Comparison of ENCODE assay signal across 8 cellular contexts in genomic region chr1:69567847-69568434, GRCh38. TPM values are rescaled to one million over a fixed set of nuclear protein-coding genes. Genes with fewer than 3 reads are reported as not detected.
DNase-seq lines count a peak whose midpoint lies in the region; ATAC-seq and TF ChIP-seq lines count a peak whose summit lies in the region.

Gene LRRC7, plus strand, starts transcription at chr1:69567922. Its CDS starts 718 bp downstream, at chr1:69568640.

- H3K36me3 Mint-ChIP-seq in mesothelial cell of epicardium, result no peaks in the 10 kb centered on the region

- peaks cover 26% of the 10 kb centered on the region for H3K4me1 Mint-ChIP-seq in mesothelial cell of epicardium

- H3K27ac ChIP-seq in esophagus (ENCODE audit: low read depth in 2 of 2, low read length in 1 of 2) (peak within 1 kb of the TSS in 1 of 2 donors; percentile 33), urinary bladder (ENCODE audit: low read depth) (no peak within 1 kb of the TSS)

- H3K4me1 ChIP-seq in ES-I3 (ENCODE audit: insufficient read depth, low read length) (no peaks in the 10 kb centered on the region), esophagus (ENCODE audit: control insufficient read depth in 2 of 2, insufficient read depth in 2 of 2, low read length in 1 of 2) (peaks cover 0 to 6% of the 10 kb centered on the region in 2 donors), urinary bladder (ENCODE audit: insufficient read depth) (no peaks in the 10 kb centered on the region)

- WGBS in esophagus, 2 donors, result 1 to 2% methylated on average over 43 to 57 of the region's 57 CpGs
- under 1% methylated on average over 57 of the region's 57 CpGs for WGBS in urinary bladder

- no peaks in the 10 kb centered on the region for H3K9me3 ChIP-seq in ES-I3 (ENCODE audit: control insufficient read depth, insufficient read depth, low read length)
- no peaks in the 10 kb centered on the region for H3K9me3 ChIP-seq in esophagus (ENCODE audit: control insufficient read depth in 2 of 2, insufficient read depth in 1 of 2, low read depth in 1 of 2, low read length in 1 of 2)

- H3K27ac Mint-ChIP-seq in mesothelial cell of epicardium, result peak within 1 kb of the TSS; percentile 25

- peaks cover 82% of the 10 kb centered on the region for H3K27me3 Mint-ChIP-seq in mesothelial cell of epicardium (ENCODE audit: low read depth)

- DNase-seq in mesothelial cell of epicardium (ENCODE audit: low spot score in 2 of 2, unreplicated experiment in 2 of 2) (peak; percentile 27 to 45), MV-4-11 (lab: John Stamatoyannopoulos, UW) (no peak)

- H3K4me3 Mint-ChIP-seq in mesothelial cell of epicardium, result peak within 1 kb of the TSS; percentile 74

- peak within 1 kb of the TSS; percentile 57; the same call in 1 of the 2 replicates for H3K9ac ChIP-seq in ES-I3 (ENCODE audit: low read depth, low read length)

- no peaks in the 10 kb centered on the region for H3K27me3 ChIP-seq in esophagus (ENCODE audit: control insufficient read depth in 1 of 2, insufficient read depth in 2 of 2, low read length in 2 of 2)

- H3K36me3 ChIP-seq in ES-I3 (ENCODE audit: insufficient read depth, low read length) (no peaks in the 10 kb centered on the region), esophagus (ENCODE audit: control insufficient read depth in 2 of 2, insufficient read depth in 2 of 2, low read length in 1 of 2) (no peaks in the 10 kb centered on the region), urinary bladder (ENCODE audit: insufficient read depth) (no peaks in the 10 kb centered on the region)

- ATAC-seq in HG03442 (IDR thresholded peaks at IDR 0.05; ENCODE audit: unreplicated experiment) (peak; percentile 21), SK-N-SH treated with all-trans-retinoic acid at 6 μM for 48 hours (peak; percentile 62), HG02798 (IDR thresholded peaks at IDR 0.05; ENCODE audit: poor library complexity, unreplicated experiment) (no peak)

- H3K9me3 Mint-ChIP-seq in mesothelial cell of epicardium, result no peaks in the 10 kb centered on the region

- H3K4me3 ChIP-seq in esophagus (ENCODE audit: low read depth in 1 of 2, low read length in 2 of 2), result peak within 1 kb of the TSS; percentile 54
- H3K4me3 ChIP-seq in urinary bladder (ENCODE audit: low read depth, low read length), result peak within 1 kb of the TSS; percentile 47

- no peak for TF ChIP-seq CTCF in mesothelial cell of epicardium (IDR thresholded peaks at IDR 0.05; ENCODE audit: unreplicated experiment)

TF ChIP-seq in SK-N-SH treated with all-trans-retinoic acid at 6 μM for 48 hours, 23 proteins besides CTCF, POLR2A, EP300 and RAD21:
- TF ChIP-seq TCF4 (CRISPR knock-in tag; IDR thresholded peaks at IDR 0.05; ENCODE audit: borderline replicate concordance) (no peak), TOX (CRISPR knock-in tag; IDR thresholded peaks at IDR 0.05; ENCODE audit: borderline replicate concordance) (no peak), GLIS3 (CRISPR knock-in tag; IDR thresholded peaks at IDR 0.05) (no peak), ISL1 (CRISPR knock-in tag; IDR thresholded peaks at IDR 0.05) (no peak), PPARA (CRISPR knock-in tag; IDR thresholded peaks at IDR 0.05; ENCODE audit: borderline replicate concordance) (no peak), ZFP30 (CRISPR knock-in tag; IDR thresholded peaks at IDR 0.05) (no peak), CSDC2 (CRISPR knock-in tag; IDR thresholded peaks at IDR 0.05) (no peak), TSHZ2 (CRISPR knock-in tag; IDR thresholded peaks at IDR 0.05) (no peak), SNAI2 (CRISPR knock-in tag; IDR thresholded peaks at IDR 0.05) (no peak), BACH2 (CRISPR knock-in tag; IDR thresholded peaks at IDR 0.05; ENCODE audit: borderline replicate concordance) (no peak), OSR1 (CRISPR knock-in tag; IDR thresholded peaks at IDR 0.05) (no peak), RARB (CRISPR knock-in tag; IDR thresholded peaks at IDR 0.05) (no peak), ESRRG (CRISPR knock-in tag; IDR thresholded peaks at IDR 0.05) (no peak), ZC3H10 (CRISPR knock-in tag; IDR thresholded peaks at IDR 0.05) (no peak), ZNF8 (CRISPR knock-in tag; IDR thresholded peaks at IDR 0.05) (no peak), POU6F1 (CRISPR knock-in tag; IDR thresholded peaks at IDR 0.05; ENCODE audit: borderline replicate concordance, low read depth) (no peak)

RNA-seq across cellular contexts. Expression of gene LRRC7, which starts in this region (rescaled TPM):
- under 1 TPM; 0.07 to 0.12 TPM for polyA plus RNA-seq in esophagus
- total RNA-seq in mesothelial cell of epicardium, result 0.09 to 0.22 TPM (median 0.14 TPM) in 3 replicates
- 47.7 TPM for total RNA-seq in urinary bladder
- 0.53 TPM for polyA plus RNA-seq in urinary bladder

Comparison
In these comparisons a context has a peak if more than half of its experiments do, and no peak if none do; other contexts are left out.
1. RNA of gene LRRC7 (total RNA-seq): 47.7 TPM in urinary bladder (single experiment); 0.09 to 0.22 TPM in mesothelial cell of epicardium; every median in the first group is over 10 times any median in the second.
2. Peak in DNase-seq in mesothelial cell of epicardium; RNA of the gene not detected or under 1 TPM.